Comparison of ENCODE assay signal across 8 cellular contexts in genomic region chr3:186930639-186931486, GRCh38. TPM values are rescaled to one million over a fixed set of nuclear protein-coding genes. Genes with fewer than 3 reads are reported as not detected.
A peak's percentile ranks its signal among the peaks of the same experiment; 100 is the strongest.
DNase-seq lines count a peak whose midpoint lies in the region; TF ChIP-seq lines count a peak whose summit lies in the region.

No MANE protein-coding gene starts in this region.

- H3K79me2 ChIP-seq in GM23248 (ENCODE audit: insufficient read depth): no peaks in the 10 kb centered on the region
- H3K79me2 ChIP-seq in Karpas-422 (ENCODE audit: low read length): peaks cover 53% of the 10 kb centered on the region
- H3K79me2 ChIP-seq in SU-DHL-6 (ENCODE audit: insufficient read depth, low read length): peaks cover 53% of the 10 kb centered on the region
- peaks cover 28% of the 10 kb centered on the region for H3K79me2 ChIP-seq in hepatocyte

- H3K4me3 ChIP-seq in GM23248: peak overlapping the region; percentile 70
- H3K4me3 ChIP-seq in Karpas-422 (ENCODE audit: low read length): peak overlapping the region; percentile 76
- peak overlapping the region; percentile 81 for H3K4me3 ChIP-seq in SU-DHL-6 (ENCODE audit: insufficient read depth, low read length, poor library complexity, severe bottlenecking)
- H3K4me3 ChIP-seq in adrenal gland: peak overlapping the region in 3 of 4 donors; percentile 28 to 74 (median 33)
- H3K4me3 ChIP-seq in hepatocyte: peak overlapping the region; percentile 100
- peak overlapping the region; percentile 47 to 67 (median 60) for H3K4me3 ChIP-seq in sigmoid colon

- H3K9me3 ChIP-seq in GM23248 (ENCODE audit: low read depth) (no peaks in the 10 kb centered on the region), Karpas-422 (ENCODE audit: low read length) (no peaks in the 10 kb centered on the region), SU-DHL-6 (ENCODE audit: insufficient read depth, low read length) (no peaks in the 10 kb centered on the region), adrenal gland (replicated peaks in 1 of 3) (no peaks in the 10 kb centered on the region), hepatocyte (ENCODE audit: low read depth) (no peaks in the 10 kb centered on the region), sigmoid colon (no peaks in the 10 kb centered on the region)

- H3K4me2 ChIP-seq in GM23248 (ENCODE audit: unreplicated experiment): peak overlapping the region; percentile 89
- peak overlapping the region; percentile 83 for H3K4me2 ChIP-seq in Karpas-422 (ENCODE audit: low read depth, low read length, poor library complexity, severe bottlenecking)
- H3K4me2 ChIP-seq in SU-DHL-6 (ENCODE audit: low read depth, low read length, poor library complexity, severe bottlenecking): peak overlapping the region; percentile 81
- peak overlapping the region; percentile 99 for H3K4me2 ChIP-seq in hepatocyte

- DNase-seq in GF-D8 (lab: John Stamatoyannopoulos, UW) (peak; percentile 37), GM23248 (peak; percentile 40), Karpas-422 (peak; percentile 91), adrenal gland (peak; percentile 35 to 63 (median 41)), hepatocyte (ENCODE audit: low spot score) (peak; percentile 73), sigmoid colon (no peak), NCI-H128 (lab: John Stamatoyannopoulos, UW; ENCODE audit: unreplicated experiment) (no peak)

- TF ChIP-seq POLR2A in adrenal gland (IDR thresholded peaks at IDR 0.05): no peak
- TF ChIP-seq POLR2A in sigmoid colon (IDR thresholded peaks at IDR 0.05): no peak

- no peak for TF ChIP-seq EP300 in sigmoid colon (IDR thresholded peaks at IDR 0.05)

- WGBS in GM23248 (ENCODE audit: low coverage in 1 of 2, low lambda C conversion rate in 2 of 2, missing lambda C conversion rate in 2 of 2), 2 experiments: 2 to 3% methylated on average over 60 to 72 of the region's 73 CpGs
- WGBS in adrenal gland, 4 donors: 0 to 1% (median 1%) methylated on average over 17 to 73 of the region's 73 CpGs
- WGBS in hepatocyte (ENCODE audit: low lambda C conversion rate, missing lambda C conversion rate): under 1% methylated on average over 62 of the region's 73 CpGs
- WGBS in sigmoid colon, 2 donors: 0 to 1% methylated on average over 73 of the region's 73 CpGs

- intact Hi-C loops in adrenal gland (cut with DNase I): no loop called here
- intact Hi-C loops in sigmoid colon (cut with DNase I): no loop called here

- H3K27ac ChIP-seq in GM23248: no peak overlapping the region
- H3K27ac ChIP-seq in Karpas-422 (ENCODE audit: low read length): peak overlapping the region; percentile 81
- H3K27ac ChIP-seq in SU-DHL-6 (ENCODE audit: low read depth, low read length): peak overlapping the region; percentile 57
- H3K27ac ChIP-seq in adrenal gland: peak overlapping the region; percentile 39 to 89 (median 67)
- peak overlapping the region; percentile 80 for H3K27ac ChIP-seq in hepatocyte
- peak overlapping the region; percentile 59 to 78 (median 68) for H3K27ac ChIP-seq in sigmoid colon

- H3K4me1 ChIP-seq in GM23248 (ENCODE audit: insufficient read depth): no peaks in the 10 kb centered on the region
- peaks cover 38% of the 10 kb centered on the region for H3K4me1 ChIP-seq in Karpas-422 (ENCODE audit: low read length)
- H3K4me1 ChIP-seq in adrenal gland (replicated peaks in 1 of 2): no peaks in the 10 kb centered on the region
- peaks cover 11% of the 10 kb centered on the region for H3K4me1 ChIP-seq in hepatocyte (ENCODE audit: insufficient read depth)
- peaks cover 0 to 23% (median 20%) of the 10 kb centered on the region in 4 donors for H3K4me1 ChIP-seq in sigmoid colon

- H3K27me3 ChIP-seq in GM23248 (replicated peaks; ENCODE audit: insufficient read depth): peaks cover 53% of the 10 kb centered on the region
- H3K27me3 ChIP-seq in Karpas-422 (ENCODE audit: low read length): no peaks in the 10 kb centered on the region
- no peaks in the 10 kb centered on the region for H3K27me3 ChIP-seq in SU-DHL-6 (ENCODE audit: low read length)
- no peaks in the 10 kb centered on the region for H3K27me3 ChIP-seq in adrenal gland
- peaks cover 4% of the 10 kb centered on the region for H3K27me3 ChIP-seq in hepatocyte
- H3K27me3 ChIP-seq in sigmoid colon: peaks cover 0 to 16% (median 4%) of the 10 kb centered on the region in 3 donors

- H3K9ac ChIP-seq in GM23248 (no peak overlapping the region), Karpas-422 (ENCODE audit: low read length) (peak overlapping the region; percentile 95), SU-DHL-6 (ENCODE audit: low read length) (peak overlapping the region; percentile 82)

- H2AFZ ChIP-seq in GM23248 (peak overlapping the region; percentile 70), Karpas-422 (ENCODE audit: low read length) (peak overlapping the region; percentile 79; the same call in 1 of the 2 replicates), SU-DHL-6 (ENCODE audit: low read depth, low read length, severe bottlenecking) (peak overlapping the region; percentile 83), hepatocyte (peak overlapping the region; percentile 99)

- H3K9me2 ChIP-seq in GM23248 (ENCODE audit: insufficient read depth): no peaks in the 10 kb centered on the region
- H3K9me2 ChIP-seq in Karpas-422 (replicated peaks; ENCODE audit: insufficient read depth, low read length): no peaks in the 10 kb centered on the region
- H3K9me2 ChIP-seq in SU-DHL-6 (replicated peaks; ENCODE audit: insufficient read depth, low read length): no peaks in the 10 kb centered on the region
- H3K9me2 ChIP-seq in hepatocyte (replicated peaks; ENCODE audit: insufficient read depth): no peaks in the 10 kb centered on the region

- in situ Hi-C loops in GM23248 (cut with MboI): no loop called here

- H4K20me1 ChIP-seq in GM23248 (ENCODE audit: insufficient read depth) (no peaks in the 10 kb centered on the region), Karpas-422 (ENCODE audit: insufficient read depth, low read depth, low read length) (peaks cover 32% of the 10 kb centered on the region), SU-DHL-6 (ENCODE audit: low read depth, low read length) (no peaks in the 10 kb centered on the region), hepatocyte (ENCODE audit: insufficient read depth, poor library complexity, severe bottlenecking) (no peaks in the 10 kb centered on the region)

- TF ChIP-seq CTCF in SU-DHL-6 (IDR thresholded peaks at IDR 0.05; ENCODE audit: insufficient read depth, low read length, poor library complexity, severe bottlenecking): peak; percentile 35
- no peak for TF ChIP-seq CTCF in adrenal gland (IDR thresholded peaks at IDR 0.05)
- no peak for TF ChIP-seq CTCF in hepatocyte (IDR thresholded peaks at IDR 0.05; ENCODE audit: poor library complexity)
- TF ChIP-seq CTCF in sigmoid colon (IDR thresholded peaks at IDR 0.05): no peak

- H3F3A ChIP-seq in GM23248 (ENCODE audit: insufficient read depth): no peaks in the 10 kb centered on the region
- H3F3A ChIP-seq in SU-DHL-6 (ENCODE audit: insufficient read depth): no peaks in the 10 kb centered on the region

- H3K36me3 ChIP-seq in GM23248 (ENCODE audit: low read depth) (no peaks in the 10 kb centered on the region), Karpas-422 (ENCODE audit: insufficient read depth, low read length) (peaks cover 22% of the 10 kb centered on the region), SU-DHL-6 (ENCODE audit: low read length) (peaks cover 18% of the 10 kb centered on the region), adrenal gland (replicated peaks in 1 of 2) (no peaks in the 10 kb centered on the region), hepatocyte (replicated peaks; ENCODE audit: insufficient read depth, low read depth) (no peaks in the 10 kb centered on the region), sigmoid colon (no peaks in the 10 kb centered on the region)

RNA-seq across cellular contexts. Expression of gene ST6GAL1, which starts 0.5 kb away (rescaled TPM):
- total RNA-seq in GM23248 (2014; rRNA removed; shearing (Covaris generic)): not detected in 2 replicates
- polyA plus RNA-seq in GM23248 (2016; fragmentation: Nextera tagmentation; extraction: Ambion mirVana) (0.20 and 0.41 TPM in 2 replicates), adrenal gland (10 to 100 TPM in 2 of 3 donors, 1 to 10 TPM in 1; 7.2 to 30.9 (median 10.6) TPM), hepatocyte (36.6 and 57.5 TPM in 2 replicates), sigmoid colon (10 to 100 TPM in 1 of 3 donors, 1 to 10 TPM in 2; 5.4 to 60.5 (median 6.5) TPM)
- 304 and 416 TPM in 2 replicates for total RNA-seq in Karpas-422 (2014; rRNA removed; shearing (Covaris generic); ENCODE audit: low replicate concordance)
- total RNA-seq in adrenal gland (10 to 100 TPM; 28.4 to 95.0 (median 60.6) TPM), hepatocyte (109 and 136 TPM in 2 replicates), sigmoid colon (10 to 100 TPM in 2 of 4 donors, 1 to 10 TPM in 2; 9.4 to 15.3 (median 11.2) TPM)

Comparison
In these comparisons a context has a peak if more than half of its experiments do, and no peak if none do; other contexts are left out.
1. DNase-seq: peak in GF-D8 (single experiment), GM23248 (single experiment), Karpas-422 (single experiment), adrenal gland (7 of 7) and hepatocyte (single experiment); none in sigmoid colon (single experiment) and NCI-H128 (single experiment).
2. H3K4me3 ChIP-seq: peak in every context shown above with its lines; median percentile 100 in hepatocyte; 81 in SU-DHL-6; 76 in Karpas-422; 70 in GM23248; 60 in sigmoid colon; 33 in adrenal gland.
3. RNA of gene ST6GAL1, which starts 0.5 kb away (total RNA-seq): 304 to 416 TPM in Karpas-422, 109 to 136 TPM in hepatocyte, 28.4 to 95.0 TPM in adrenal gland and 9.4 to 15.3 TPM in sigmoid colon; not detected in GM23248; every median in the first group is over 10 times any median in the second.
4. Peak in every context shown above with its lines, with median percentiles within 50 percentile points of each other: H2AFZ ChIP-seq and H3K4me2 ChIP-seq.